8 cellular contexts compared by ENCODE assay signal in the genomic region with DNA sequence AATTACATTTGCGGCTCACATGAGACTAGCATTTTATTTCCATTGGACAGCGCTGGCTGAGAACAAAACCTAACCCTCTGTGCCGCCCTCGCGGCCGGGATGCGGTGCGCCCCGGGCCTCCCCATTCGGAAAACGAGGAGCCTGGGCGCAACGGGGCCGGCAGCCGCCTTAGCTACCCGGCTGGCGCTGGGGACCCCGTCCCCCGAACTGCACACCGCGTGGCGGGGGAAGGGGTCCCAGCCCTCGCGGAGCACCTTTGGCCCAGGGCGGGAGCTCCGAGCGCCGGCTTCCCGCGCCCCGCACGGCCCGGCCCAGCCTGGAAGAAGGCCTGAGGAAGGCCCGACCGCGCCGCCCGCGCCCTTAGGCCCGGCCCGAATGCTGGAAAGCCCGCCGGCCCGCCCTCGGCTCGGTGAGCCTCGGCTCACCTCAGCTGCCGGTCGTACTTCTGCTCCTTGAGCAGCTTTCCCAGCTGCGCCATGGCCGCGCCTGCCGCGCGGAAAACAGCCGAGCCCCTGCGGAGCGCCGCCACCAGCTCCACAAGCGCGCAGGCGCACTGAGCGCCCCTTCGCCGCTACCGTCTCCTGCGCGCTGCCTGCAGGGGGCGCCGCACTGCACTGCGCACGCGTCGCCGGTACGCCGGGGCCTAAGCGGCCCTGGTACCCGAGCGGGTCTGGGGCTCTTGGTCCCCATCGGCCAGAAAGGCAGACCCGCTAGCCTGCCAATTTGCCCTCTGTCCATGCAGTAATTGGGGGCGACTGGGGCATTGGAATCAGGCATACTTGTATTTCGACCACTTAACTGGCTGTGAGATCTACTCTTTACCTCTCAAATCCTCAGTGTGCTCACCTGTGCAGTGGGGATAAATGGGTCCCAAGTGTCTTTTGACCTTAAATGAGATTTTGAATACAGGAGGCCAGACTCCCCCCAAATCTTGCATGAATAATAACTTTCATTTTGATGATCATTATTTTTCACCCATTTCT. TPM values are rescaled to one million over a fixed set of nuclear protein-coding genes. Genes with fewer than 3 reads are reported as not detected.
DNase-seq lines count a peak whose midpoint lies in the region; ATAC-seq and TF ChIP-seq lines count a peak whose summit lies in the region.

NAE1 (minus strand) TSS at position 555 of the 983 bp plus-strand sequence; CDS start at position 478, 77 bp downstream.

- peaks cover 31 to 38% (median 36%) of the 10 kb centered on the region in 3 donors for H3K4me1 Mint-ChIP-seq in T-cell

- H3K36me3 ChIP-seq in adrenal gland (replicated peaks in 1 of 2) (peaks cover 0 to 19% of the 10 kb centered on the region in 2 donors), left ventricle myocardium inferior (peaks cover 23% of the 10 kb centered on the region), prostate gland (no peaks in the 10 kb centered on the region), urinary bladder (ENCODE audit: insufficient read depth) (no peaks in the 10 kb centered on the region)

- peak; percentile 35 for DNase-seq in NCI-H1417 treated with DMSO at 0.1 percent for 48 hours (lab: John Stamatoyannopoulos, UW)
- DNase-seq in T-cell = peak; percentile 74 to 91 (median 86)
- peak; percentile 76 to 90 (median 86) for DNase-seq in adrenal gland
- peak; percentile 88 for DNase-seq in left ventricle myocardium inferior
- DNase-seq in prostate gland (ENCODE audit: low spot score) = peak; percentile 76

- no peaks in the 10 kb centered on the region for H3K9me3 ChIP-seq in adrenal gland (replicated peaks in 1 of 3)
- H3K9me3 ChIP-seq in left ventricle myocardium inferior (replicated peaks) = no peaks in the 10 kb centered on the region
- no peaks in the 10 kb centered on the region for H3K9me3 ChIP-seq in prostate gland

- peaks cover 0 to 5% of the 10 kb centered on the region in 2 donors for H3K27me3 Mint-ChIP-seq in T-cell

- POLR2A ChIA-PET in T-cell (lab: Charles Lee) = interaction anchor here in 1 of 2 donors (0.6 to 0.7 kb wide), 3 partner anchors 33 to 1446 kb away, joined by 3 read pairs; no protein-coding TSS in a partner anchor

- H3K4me3 ChIP-seq in GM12875 (ENCODE audit: low read depth, low read length) (peak within 1 kb of the TSS; percentile 92), adrenal gland (peak within 1 kb of the TSS; percentile 29 to 81 (median 51)), left ventricle myocardium inferior (peak within 1 kb of the TSS; percentile 91), prostate gland (peak within 1 kb of the TSS; percentile 71 to 84), urinary bladder (ENCODE audit: low read depth, low read length) (peak within 1 kb of the TSS; percentile 94)

- H3K9me3 Mint-ChIP-seq in T-cell = no peaks in the 10 kb centered on the region

- CTCF ChIA-PET in T-cell (lab: Charles Lee) = interaction anchor here (0.5 to 3.9 kb wide), 24 partner anchors 9 to 837 kb away, joined by 3 to 38 read pairs (median 4); partner anchors contain the start of genes CMTM3 (in 1 of the 2), DYNC1LI2 (in 1 of the 2), PDP2 (in 1 of the 2) and TMEM208 (in 1 of the 2)

- H3K27me3 ChIP-seq in adrenal gland (no peaks in the 10 kb centered on the region), left ventricle myocardium inferior (ENCODE audit: low read depth) (no peaks in the 10 kb centered on the region), prostate gland (replicated peaks; ENCODE audit: insufficient read depth) (no peaks in the 10 kb centered on the region)

- ATAC-seq in HG02798 (IDR thresholded peaks at IDR 0.05; ENCODE audit: poor library complexity, unreplicated experiment) (peak; percentile 95), T-cell (replicated peaks in 1 of 4) (peak; percentile 94 to 99 (median 95))

- H3K27ac ChIP-seq in adrenal gland (peak within 1 kb of the TSS; percentile 31 to 96 (median 91)), left ventricle myocardium inferior (replicated peaks) (peak within 1 kb of the TSS; percentile 92), prostate gland (peak within 1 kb of the TSS; percentile 88), urinary bladder (ENCODE audit: low read depth) (peak within 1 kb of the TSS; percentile 87)

- TF ChIP-seq CTCF in GM12875 (IDR thresholded peaks at IDR 0.05; ENCODE audit: borderline replicate concordance, insufficient read depth, low read depth, low read length) (peak; percentile 100), adrenal gland (IDR thresholded peaks at IDR 0.05) (peak; percentile 74 to 98 (median 90)), left ventricle myocardium inferior (IDR thresholded peaks at IDR 0.05; ENCODE audit: borderline replicate concordance) (peak; percentile 99), prostate gland (IDR thresholded peaks at IDR 0.05) (peak; percentile 89 to 98 (median 96))

- H3K4me3 Mint-ChIP-seq in T-cell = peak within 1 kb of the TSS; percentile 67 to 77 (median 76)

- H3K4me1 ChIP-seq in adrenal gland (replicated peaks in 1 of 2) (peaks cover 13 to 18% of the 10 kb centered on the region in 2 donors), left ventricle myocardium inferior (peaks cover 26% of the 10 kb centered on the region), prostate gland (replicated peaks) (peaks cover 7% of the 10 kb centered on the region), urinary bladder (ENCODE audit: insufficient read depth) (no peaks in the 10 kb centered on the region)

- peak within 1 kb of the TSS in 1 of 2 donors; percentile 48 for H3K27ac Mint-ChIP-seq in T-cell

- 1% methylated on average over 56 to 84 of the region's 84 CpGs for WGBS in adrenal gland, 4 donors
- WGBS in prostate gland = under 1% methylated on average over 60 of the region's 84 CpGs
- WGBS in urinary bladder = under 1% methylated on average over 84 of the region's 84 CpGs

- intact Hi-C loops in adrenal gland (cut with DNase I) (loop anchor here (5.0 kb wide), 1 partner anchor 37 kb away; no protein-coding TSS in a partner anchor), left ventricle myocardium inferior (cut with micrococcal nuclease) (no loop called here), prostate gland (cut with DNase I) (loop anchor here (5.0 kb wide), 1 partner anchor 42 kb away; no protein-coding TSS in a partner anchor)

- H3K36me3 Mint-ChIP-seq in T-cell = peaks cover 12% of the 10 kb centered on the region

- TF ChIP-seq POLR2A in adrenal gland (IDR thresholded peaks at IDR 0.05) = peak; percentile 77 to 85
- TF ChIP-seq POLR2A in prostate gland (IDR thresholded peaks at IDR 0.05) = peak; percentile 89

RNA-seq across cellular contexts. Expression of gene NAE1, which starts in this region (rescaled TPM):
- total RNA-seq in T-cell (10 to 100 TPM; 67.8 to 93.2 (median 75.0) TPM), adrenal gland (10 to 100 TPM; 30.9 to 57.3 (median 48.0) TPM), left ventricle myocardium inferior (28.4 TPM), prostate gland (10 to 100 TPM; 39.6 to 58.2 TPM), urinary bladder (74.4 TPM)
- polyA plus RNA-seq in adrenal gland (10 to 100 TPM; 43.7 to 62.8 (median 49.6) TPM), urinary bladder (36.2 TPM)

Comparison
In these comparisons a context has a peak if more than half of its experiments do, and no peak if none do; other contexts are left out.
1. Peak in every context shown above with its lines: DNase-seq, ATAC-seq, H3K4me3 ChIP-seq and H3K27ac ChIP-seq.
2. DNase-seq: peak in every context shown above with its lines; median percentile 88 in left ventricle myocardium inferior; 86 in adrenal gland; 86 in T-cell; 76 in prostate gland; 35 in NCI-H1417 treated with DMSO at 0.1 percent for 48 hours.